Comparison of ENCODE assay signal across 8 cellular contexts in genomic region chr10:132397036-132397541, GRCh38. TPM values are rescaled to one million over a fixed set of nuclear protein-coding genes. Genes with fewer than 3 reads are reported as not detected.
A peak's percentile ranks its signal among the peaks of the same experiment; 100 is the strongest.
DNase-seq lines count a peak whose midpoint lies in the region; TF ChIP-seq lines count a peak whose summit lies in the region.

Gene PWWP2B, plus strand, starts transcription at chr10:132397200. Its CDS starts 27 bp downstream, at chr10:132397227.

- no peaks in the 10 kb centered on the region for H3K9me3 ChIP-seq in ES-I3 (ENCODE audit: control insufficient read depth, insufficient read depth, low read length)
- H3K9me3 ChIP-seq in HEK293 (ENCODE audit: control insufficient read depth, insufficient read depth, low read depth, low read length), result no peaks in the 10 kb centered on the region
- H3K9me3 ChIP-seq in left ventricle myocardium inferior (replicated peaks), result no peaks in the 10 kb centered on the region

- H3K4me1 ChIP-seq in ES-I3 (ENCODE audit: insufficient read depth, low read length), result peaks cover 4% of the 10 kb centered on the region; the same call in 1 of the 2 replicates
- no peaks in the 10 kb centered on the region; the same call in 1 of the 2 replicates for H3K4me1 ChIP-seq in HEK293 (ENCODE audit: control insufficient read depth, insufficient read depth, low read length)
- peaks cover 65% of the 10 kb centered on the region for H3K4me1 ChIP-seq in left ventricle myocardium inferior

- H3K27ac ChIP-seq in HEK293 (ENCODE audit: extremely low read depth, low read depth, low read length), result peak within 1 kb of the TSS; percentile 60; the same call in 1 of the 2 replicates
- H3K27ac ChIP-seq in left ventricle myocardium inferior (replicated peaks), result peak within 1 kb of the TSS; percentile 98

- H3K36me3 Mint-ChIP-seq in activated naive CD8-positive, alpha-beta T cell treated with anti-CD3 and anti-CD28 coated beads for 36 hours, result no peaks in the 10 kb centered on the region

- peak within 1 kb of the TSS; percentile 51 for H3K4me3 ChIP-seq in HEK293 (ENCODE audit: low read depth, low read length)
- H3K4me3 ChIP-seq in left ventricle myocardium inferior, result peak within 1 kb of the TSS; percentile 91

- H3K27ac Mint-ChIP-seq in activated naive CD8-positive, alpha-beta T cell treated with anti-CD3 and anti-CD28 coated beads for 36 hours, result peak within 1 kb of the TSS; percentile 79

- TF ChIP-seq CTCF in HEK293 (tag by site-specific recombination; IDR thresholded peaks at IDR 0.05), result no peak
- no peak for TF ChIP-seq CTCF in left ventricle myocardium inferior (IDR thresholded peaks at IDR 0.05; ENCODE audit: borderline replicate concordance)

- POLR2A ChIA-PET in HEK293 (lab: Yijun Ruan, JAX), result interaction anchor here (0.7 kb wide), 1 partner anchor 9 kb away, joined by 3 read pairs; no protein-coding TSS in a partner anchor

- peaks cover 5% of the 10 kb centered on the region for H3K4me1 Mint-ChIP-seq in activated naive CD8-positive, alpha-beta T cell treated with anti-CD3 and anti-CD28 coated beads for 36 hours

- CTCF ChIA-PET in HEK293 (lab: Yijun Ruan, JAX), result interaction anchor here (0.5 to 0.9 kb wide), 2 partner anchors 36 to 469 kb away, joined by 3 to 4 read pairs; no protein-coding TSS in a partner anchor

- DNase-seq in RKO (ENCODE audit: low spot score), result peak; percentile 46
- DNase-seq in activated naive CD8-positive, alpha-beta T cell treated with anti-CD3 and anti-CD28 coated beads for 36 hours, result peak; percentile 63
- DNase-seq in left ventricle myocardium inferior, result peak; percentile 70
- DNase-seq in renal cortical epithelial cell (ENCODE audit: low read depth), result no peak
- no peak for DNase-seq in DMS114 treated with DMSO at 0.1 percent for 48 hours (lab: John Stamatoyannopoulos, UW; ENCODE audit: unreplicated experiment)
- DNase-seq in hippocampal formation (lab: John Stamatoyannopoulos, UW), result no peak

- H3K9ac ChIP-seq in ES-I3 (ENCODE audit: low read depth, low read length), result peak within 1 kb of the TSS; percentile 70

- no peaks in the 10 kb centered on the region for H3K9me3 Mint-ChIP-seq in activated naive CD8-positive, alpha-beta T cell treated with anti-CD3 and anti-CD28 coated beads for 36 hours

- no peaks in the 10 kb centered on the region for H3K27me3 ChIP-seq in left ventricle myocardium inferior (ENCODE audit: low read depth)

- no peaks in the 10 kb centered on the region for H3K36me3 ChIP-seq in ES-I3 (ENCODE audit: insufficient read depth, low read length)
- H3K36me3 ChIP-seq in HEK293 (ENCODE audit: control insufficient read depth in 2 of 2, insufficient read depth in 1 of 2, low read length in 2 of 2), result no peaks in the 10 kb centered on the region
- no peaks in the 10 kb centered on the region for H3K36me3 ChIP-seq in left ventricle myocardium inferior

- peak within 1 kb of the TSS; percentile 81 for H3K4me3 Mint-ChIP-seq in activated naive CD8-positive, alpha-beta T cell treated with anti-CD3 and anti-CD28 coated beads for 36 hours

- intact Hi-C loops in left ventricle myocardium inferior (cut with micrococcal nuclease), result no loop called here

- H3K27me3 Mint-ChIP-seq in activated naive CD8-positive, alpha-beta T cell treated with anti-CD3 and anti-CD28 coated beads for 36 hours, result no peaks in the 10 kb centered on the region

TF ChIP-seq in HEK293, 187 proteins besides CTCF, POLR2A, EP300 and RAD21:
- TF ChIP-seq ZNF335 (tag by site-specific recombination; conservative IDR thresholded peaks at IDR 0.05) (peak; percentile 26; the same call in 1 of the 2 replicates), EGR2 (tag by site-specific recombination; IDR thresholded peaks at IDR 0.05; ENCODE audit: low read depth) (0 out of 2 replicates have a peak, but pooled peaks have one; percentile 18), ZNF175 (tag by site-specific recombination; IDR thresholded peaks at IDR 0.05) (no peak), ZBTB26 (tag by site-specific recombination; optimal IDR thresholded peaks at IDR 0.05) (peak; percentile 55), ZFHX2 (tag by site-specific recombination; conservative IDR thresholded peaks at IDR 0.05) (peak; percentile 70)

RNA-seq across cellular contexts. Expression of gene PWWP2B, which starts in this region (rescaled TPM):
- total RNA-seq in activated naive CD8-positive, alpha-beta T cell treated with anti-CD3 and anti-CD28 coated beads for 36 hours, result 1 to 10 TPM; 2.9 to 3.1 TPM
- total RNA-seq in left ventricle myocardium inferior (17.2 TPM), renal cortical epithelial cell (11.1 and 18.9 TPM in 2 replicates)

Comparison
In these comparisons a context has a peak if more than half of its experiments do, and no peak if none do; other contexts are left out.
1. DNase-seq: peak in RKO (single experiment), activated naive CD8-positive, alpha-beta T cell treated with anti-CD3 and anti-CD28 coated beads for 36 hours (single experiment) and left ventricle myocardium inferior (single experiment); none in renal cortical epithelial cell (single experiment), DMS114 treated with DMSO at 0.1 percent for 48 hours (single experiment) and hippocampal formation (0 of 2).